Comparison of ENCODE assay signal across 1 cellular context in genomic region chr6:46438245-46438644, GRCh38.
TF ChIP-seq lines count a peak whose summit lies in the region.

No MANE protein-coding gene starts in this region.

TF ChIP-seq in H1, 55 proteins besides CTCF, POLR2A, EP300 and RAD21:
- TF ChIP-seq ATF3 (IDR thresholded peaks at IDR 0.05; ENCODE audit: insufficient read depth, low read depth, low read length): no peak
- no peak for TF ChIP-seq BCL11A (IDR thresholded peaks at IDR 0.05; ENCODE audit: low read depth in 2 of 2, low read length in 2 of 2)
- no peak for TF ChIP-seq SAP30 (IDR thresholded peaks at IDR 0.05; ENCODE audit: insufficient read depth, insufficient replicate concordance, low read length)
- no peak for TF ChIP-seq SP4 (IDR thresholded peaks at IDR 0.05; ENCODE audit: low read length)
- no peak for TF ChIP-seq TCF12 (IDR thresholded peaks at IDR 0.05; ENCODE audit: low read depth, low read length)
- TF ChIP-seq SIX5 (IDR thresholded peaks at IDR 0.05; ENCODE audit: low read depth, low read length): no peak
- no peak for TF ChIP-seq ATF2 (IDR thresholded peaks at IDR 0.05; ENCODE audit: low read length)
- no peak for TF ChIP-seq HDAC6 (IDR thresholded peaks at IDR 0.05; ENCODE audit: low read depth, low read length)
